ENCODE assay signal across 8 cellular contexts in genomic region chr11:43943931-43944751, GRCh38. TPM values are rescaled to one million over a fixed set of nuclear protein-coding genes. Genes with fewer than 3 reads are reported as not detected.
DNase-seq lines count a peak whose midpoint lies in the region; ATAC-seq and TF ChIP-seq lines count a peak whose summit lies in the region.

No MANE protein-coding gene starts in this region.

- DNase-seq in NCI-H2227 (lab: John Stamatoyannopoulos, UW; ENCODE audit: unreplicated experiment) = peak; percentile 60
- DNase-seq in NCI-H2227 treated with DMSO at 0.1 percent for 48 hours (lab: John Stamatoyannopoulos, UW) = no peak
- DNase-seq in activated CD8-positive, alpha-beta memory T cell treated with anti-CD3 and anti-CD28 coated beads, Interleukin-2, amount 10 ng/mL, durations not matched to agents 7 days and 5 days = no peak
- peak; percentile 55 for DNase-seq in glutamatergic neuron
- DNase-seq in retina = peak; percentile 71
- no peak for DNase-seq in NCI-H2029 treated with DMSO at 0.1 percent for 48 hours (lab: John Stamatoyannopoulos, UW)
- DNase-seq in NK-92 treated with Interleukin-12 subunit alpha and Interleukin-12 subunit beta, amount 100 ng/mL, for 24 hours (lab: John Stamatoyannopoulos, UW) = no peak
- no peak for DNase-seq in CD1c-positive myeloid dendritic cell (ENCODE audit: extremely low spot score)

- no peaks in the 10 kb centered on the region for H3K9me3 Mint-ChIP-seq in activated CD8-positive, alpha-beta memory T cell treated with anti-CD3 and anti-CD28 coated beads, Interleukin-2, amount 10 ng/mL, durations not matched to agents 7 days and 5 days (ENCODE audit: low read depth)
- H3K9me3 Mint-ChIP-seq in glutamatergic neuron (ENCODE audit: unreplicated experiment) = peaks cover 30% of the 10 kb centered on the region

- CTCF ChIA-PET in activated CD8-positive, alpha-beta memory T cell treated with anti-CD3 and anti-CD28 coated beads, Interleukin-2, amount 10 ng/mL, durations not matched to agents 7 days and 5 days (lab: Charles Lee) = interaction anchor here (1.0 to 2.5 kb wide), 5 partner anchors 11 to 118 kb away, joined by 3 to 7 read pairs (median 5); no protein-coding TSS in a partner anchor

- no peak for TF ChIP-seq CTCF in glutamatergic neuron (IDR thresholded peaks at IDR 0.05; ENCODE audit: partially characterized antibody, unreplicated experiment)

- peak; percentile 11 for ATAC-seq in activated CD8-positive, alpha-beta memory T cell treated with anti-CD3 and anti-CD28 coated beads, Interleukin-2, amount 10 ng/mL, durations not matched to agents 7 days and 5 days

- H3K4me3 Mint-ChIP-seq in activated CD8-positive, alpha-beta memory T cell treated with anti-CD3 and anti-CD28 coated beads, Interleukin-2, amount 10 ng/mL, durations not matched to agents 7 days and 5 days = peak overlapping the region; percentile 71
- peak overlapping the region; percentile 99 for H3K4me3 Mint-ChIP-seq in glutamatergic neuron (ENCODE audit: unreplicated experiment)

- no peaks in the 10 kb centered on the region for H3K36me3 Mint-ChIP-seq in activated CD8-positive, alpha-beta memory T cell treated with anti-CD3 and anti-CD28 coated beads, Interleukin-2, amount 10 ng/mL, durations not matched to agents 7 days and 5 days
- H3K36me3 Mint-ChIP-seq in glutamatergic neuron (ENCODE audit: unreplicated experiment) = peaks cover 4% of the 10 kb centered on the region

- H3K4me1 Mint-ChIP-seq in activated CD8-positive, alpha-beta memory T cell treated with anti-CD3 and anti-CD28 coated beads, Interleukin-2, amount 10 ng/mL, durations not matched to agents 7 days and 5 days = peaks cover 17% of the 10 kb centered on the region
- H3K4me1 Mint-ChIP-seq in glutamatergic neuron (ENCODE audit: low read depth, unreplicated experiment) = peaks cover 30% of the 10 kb centered on the region

- H3K27ac Mint-ChIP-seq in activated CD8-positive, alpha-beta memory T cell treated with anti-CD3 and anti-CD28 coated beads, Interleukin-2, amount 10 ng/mL, durations not matched to agents 7 days and 5 days = no peak overlapping the region
- peak overlapping the region; percentile 99 for H3K27ac Mint-ChIP-seq in glutamatergic neuron (ENCODE audit: unreplicated experiment)

- H3K27me3 Mint-ChIP-seq in activated CD8-positive, alpha-beta memory T cell treated with anti-CD3 and anti-CD28 coated beads, Interleukin-2, amount 10 ng/mL, durations not matched to agents 7 days and 5 days = peaks cover 69% of the 10 kb centered on the region
- H3K27me3 Mint-ChIP-seq in glutamatergic neuron (ENCODE audit: unreplicated experiment) = peaks cover 28% of the 10 kb centered on the region

RNA-seq across cellular contexts. Expression of gene C11orf96, which starts 1.7 kb away (rescaled TPM):
- under 1 TPM; 0.19 to 0.79 TPM for total RNA-seq in activated CD8-positive, alpha-beta memory T cell treated with anti-CD3 and anti-CD28 coated beads, Interleukin-2, amount 10 ng/mL, durations not matched to agents 7 days and 5 days
- 74.9 TPM for total RNA-seq in glutamatergic neuron (ENCODE audit: unreplicated experiment)

Comparison
In these comparisons a context has a peak if more than half of its experiments do, and no peak if none do; other contexts are left out.
1. DNase-seq: peak in NCI-H2227 (single experiment), glutamatergic neuron (single experiment) and retina (single experiment); none in NCI-H2227 treated with DMSO at 0.1 percent for 48 hours (single experiment), activated CD8-positive, alpha-beta memory T cell treated with anti-CD3 and anti-CD28 coated beads, Interleukin-2, amount 10 ng/mL, durations not matched to agents 7 days and 5 days (single experiment), NCI-H2029 treated with DMSO at 0.1 percent for 48 hours (single experiment), NK-92 treated with Interleukin-12 subunit alpha and Interleukin-12 subunit beta, amount 100 ng/mL, for 24 hours (single experiment) and CD1c-positive myeloid dendritic cell (single experiment).
2. RNA of gene C11orf96, which starts 1.7 kb away (total RNA-seq): 74.9 TPM in glutamatergic neuron (single experiment); 0.19 to 0.79 TPM in activated CD8-positive, alpha-beta memory T cell treated with anti-CD3 and anti-CD28 coated beads, Interleukin-2, amount 10 ng/mL, durations not matched to agents 7 days and 5 days; every median in the first group is over 10 times any median in the second.